ENCODE assay signal across 19 cellular contexts in the genomic region with DNA sequence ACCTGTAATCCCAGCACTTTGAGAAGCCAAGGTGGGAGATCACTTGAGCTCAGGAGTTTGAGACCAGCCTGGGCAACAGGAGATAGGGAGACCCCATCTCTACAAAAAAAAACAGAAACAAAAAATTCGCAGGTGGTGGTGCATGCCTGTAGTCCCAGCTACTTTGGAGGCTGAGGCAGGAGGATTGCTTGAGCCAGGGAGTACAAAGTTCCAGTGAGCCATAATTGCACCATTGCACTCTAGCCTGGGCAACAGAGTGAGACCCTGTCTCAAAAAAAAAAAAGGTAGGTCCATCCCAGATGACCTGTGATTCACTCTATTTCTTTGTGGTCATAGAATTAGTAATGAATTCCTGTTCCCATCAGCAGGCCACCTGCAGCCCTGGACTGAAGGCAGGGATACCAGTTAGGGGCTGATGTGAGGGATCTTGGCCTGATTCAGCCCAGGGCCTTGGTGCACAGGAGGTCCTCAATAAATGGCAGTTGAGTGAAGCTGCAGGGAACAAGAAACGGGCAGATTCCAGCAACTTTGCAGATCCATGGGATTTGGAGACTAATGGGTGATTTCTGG. TPM values are rescaled to one million over a fixed set of nuclear protein-coding genes. Genes with fewer than 3 reads are reported as not detected.
DNase-seq lines count a peak whose midpoint lies in the region; ATAC-seq, FAIRE-seq and TF ChIP-seq lines count a peak whose summit lies in the region.
"Had no signal": no experiment of that assay in that cellular context is flagged by ENCODE, and none has a peak within 500 bp of the region (broad histone marks: within the 10 kb centered on the region; RNA-seq: fewer than 3 reads in every experiment).

MYH16 (plus strand) TSS at position 364 of the 570 bp plus-strand sequence.

- no peak within 1 kb of the TSS for H4K91ac ChIP-seq in H1 (replicated peaks; ENCODE audit: insufficient read length, low read length)

- H3K79me1 ChIP-seq in H1 (ENCODE audit: low read depth, low read length) = no peaks in the 10 kb centered on the region

- TF ChIP-seq RAD21 in H1 (IDR thresholded peaks at IDR 0.05 in 1 of 2, conservative IDR thresholded peaks at IDR 0.05 in 1 of 2; ENCODE audit: low read depth in 2 of 2, low read length in 2 of 2) = no peak

- no peak within 1 kb of the TSS for H3K56ac ChIP-seq in H1 (replicated peaks; ENCODE audit: insufficient read length, low read depth, low read length)

- no peak for DNase-seq in activated naive CD4-positive, alpha-beta T cell treated with anti-CD3 and anti-CD28 coated beads, Interleukin-2, amount 50 U/mL, for 72 hours (ENCODE audit: low spot score in 2 of 2)
- no peak for DNase-seq in activated naive CD4-positive, alpha-beta T cell (lab: John Stamatoyannopoulos, UW)
- DNase-seq in RCC 7860 (ENCODE audit: low spot score) (peak; percentile 48), H1 (ENCODE audit: low read depth in 1 of 2, low spot score in 2 of 2) (no peak), stomach (no peak), superior temporal gyrus (ENCODE audit: extremely low spot score) (no peak), NCI-H510A treated with DMSO at 0.1 percent for 48 hours (lab: John Stamatoyannopoulos, UW) (no peak)
- DNase-seq: activated CD4-positive, CD25-positive, alpha-beta regulatory T cell treated with anti-CD3 and anti-CD28 coated beads, Interleukin-2, amount 50 U/mL, for 72 hours; activated effector memory CD4-positive, alpha-beta T cell treated with anti-CD3 and anti-CD28 coated beads, Interleukin-2, amount 50 U/mL, for 16 hours; AML-193; DMS 273 treated with DMSO at 0.1 percent for 48 hours; effector memory CD8-positive, alpha-beta T cell; gastrocnemius medialis; immature natural killer cell; ovary had no signal

- H3K9me3 Mint-ChIP-seq in activated naive CD4-positive, alpha-beta T cell treated with anti-CD3 and anti-CD28 coated beads, Interleukin-2, amount 50 U/mL, for 72 hours = no peaks in the 10 kb centered on the region
- H3K9me3 Mint-ChIP-seq: effector memory CD8-positive, alpha-beta T cell; GM23338; IgD-negative memory B cell; immature natural killer cell had no signal

- POLR2A ChIA-PET in H1 (lab: Charles Lee; ENCODE audit: partially characterized antibody) = interaction anchor here (0.6 to 1.3 kb wide), 2 partner anchors 14 to 15 kb away, joined by 3 to 4 read pairs; no protein-coding TSS in a partner anchor

- no peak within 1 kb of the TSS for H2BK12ac ChIP-seq in H1 (ENCODE audit: low read depth, low read length)

- no peak within 1 kb of the TSS for H2AFZ ChIP-seq in H1 (ENCODE audit: low read length)
- H2AFZ ChIP-seq: GM23338 had no signal

- H3K27me3 ChIP-seq in H1 (replicated peaks in 1 of 4; ENCODE audit: control insufficient read depth in 3 of 4, extremely low read depth in 1 of 4, insufficient read depth in 3 of 4, low read length in 3 of 4) (no peaks in the 10 kb centered on the region), stomach (no peaks in the 10 kb centered on the region)
- H3K27me3 ChIP-seq: gastrocnemius medialis, ovary had no signal

- no peaks in the 10 kb centered on the region for H3K79me2 ChIP-seq in H1 (ENCODE audit: control insufficient read depth in 1 of 2, insufficient read depth in 2 of 2, low read length in 2 of 2)

- TF ChIP-seq EP300 in H1 (IDR thresholded peaks at IDR 0.05; ENCODE audit: borderline replicate concordance in 1 of 2, low read depth in 2 of 2, low read length in 2 of 2) (no peak), stomach (IDR thresholded peaks at IDR 0.05) (no peak)

- H3K36me3 ChIP-seq in H1 (ENCODE audit: control insufficient read depth in 2 of 4, insufficient read depth in 4 of 4, low read length in 3 of 4) (no peaks in the 10 kb centered on the region), stomach (no peaks in the 10 kb centered on the region)
- H3K36me3 ChIP-seq: gastrocnemius medialis, ovary had no signal

- ATAC-seq in activated naive CD4-positive, alpha-beta T cell treated with anti-CD3 and anti-CD28 coated beads, Interleukin-2, amount 50 U/mL, for 72 hours = no peak
- no peak for ATAC-seq in HG02798 (IDR thresholded peaks at IDR 0.05; ENCODE audit: poor library complexity, unreplicated experiment)
- ATAC-seq: effector memory CD8-positive, alpha-beta T cell; gastrocnemius medialis; GM23338 had no signal

- H3K27ac Mint-ChIP-seq in activated naive CD4-positive, alpha-beta T cell treated with anti-CD3 and anti-CD28 coated beads, Interleukin-2, amount 50 U/mL, for 72 hours = peak within 1 kb of the TSS; percentile 86 to 94
- H3K27ac Mint-ChIP-seq: IgD-negative memory B cell had no signal

- no peak within 1 kb of the TSS for H3K23ac ChIP-seq in H1 (ENCODE audit: insufficient read length)

- H3K9ac ChIP-seq in H1 (replicated peaks in 1 of 4; ENCODE audit: extremely low read depth in 1 of 4, low read depth in 3 of 4, low read length in 3 of 4) = no peak within 1 kb of the TSS

- H3K14ac ChIP-seq in H1 (ENCODE audit: insufficient read length) = no peak within 1 kb of the TSS

- no peak within 1 kb of the TSS for H2BK120ac ChIP-seq in H1 (replicated peaks; ENCODE audit: low read depth, low read length)

- no peaks in the 10 kb centered on the region for H3K23me2 ChIP-seq in H1 (ENCODE audit: low read depth, low read length)

- CTCF ChIA-PET in H1 (lab: Charles Lee; ENCODE audit: partially characterized antibody) = interaction anchor here (0.8 to 2.3 kb wide), 4 partner anchors 12 to 431 kb away, joined by 3 to 15 read pairs (median 4); no protein-coding TSS in a partner anchor

- H3K4me1 ChIP-seq in H1 (replicated peaks in 1 of 4; ENCODE audit: control insufficient read depth in 3 of 4, insufficient read depth in 4 of 4, low read length in 3 of 4) (0 out of 7 replicates have a peak, but pooled peaks cover 0 to 2% (median 0%) of the 10 kb centered on the region in 4 experiments), stomach (peaks cover 3 to 9% (median 7%) of the 10 kb centered on the region in 4 donors)
- H3K4me1 ChIP-seq: gastrocnemius medialis had no signal

- no peak within 1 kb of the TSS for H2BK5ac ChIP-seq in H1 (ENCODE audit: low read depth, low read length)

- no peak within 1 kb of the TSS for H3K4me3 ChIP-seq in H1 (ENCODE audit: extremely low read depth in 1 of 4, insufficient read depth in 2 of 4, low read depth in 3 of 4, low read length in 4 of 4)
- no peak within 1 kb of the TSS for H3K4me3 ChIP-seq in stomach
- H3K4me3 ChIP-seq: gastrocnemius medialis, GM23338, ovary had no signal

- no peak within 1 kb of the TSS for H2BK15ac ChIP-seq in H1 (ENCODE audit: low read length)

- no peak within 1 kb of the TSS for H3K4me2 ChIP-seq in H1 (ENCODE audit: insufficient read depth in 1 of 2, low read depth in 2 of 2, low read length in 2 of 2)
- H3K4me2 ChIP-seq: GM23338 had no signal

- H3K9me3 ChIP-seq in H1 (ENCODE audit: insufficient read depth in 2 of 2, low read depth in 1 of 2, low read length in 1 of 2) = no peaks in the 10 kb centered on the region
- H3K9me3 ChIP-seq in stomach = no peaks in the 10 kb centered on the region
- H3K9me3 ChIP-seq: gastrocnemius medialis, ovary had no signal

- 0 out of 2 replicates have a peak within 1 kb of the TSS, but pooled peaks have one; percentile 3 for H4K8ac ChIP-seq in H1 (ENCODE audit: extremely low read depth, insufficient read depth, low read length)

- H2AK5ac ChIP-seq in H1 (ENCODE audit: low read depth, low read length) = no peak within 1 kb of the TSS

- H3K4ac ChIP-seq in H1 (replicated peaks; ENCODE audit: insufficient read length, low read depth, low read length) = no peak within 1 kb of the TSS

- no peak within 1 kb of the TSS for H3K18ac ChIP-seq in H1 (ENCODE audit: extremely low read depth, low read length)

- TF ChIP-seq POLR2A in H1 (IDR thresholded peaks at IDR 0.05; ENCODE audit: control extremely low read depth in 1 of 2, low read depth in 2 of 2, low read length in 2 of 2) (no peak), stomach (IDR thresholded peaks at IDR 0.05) (no peak)

- H3K27ac ChIP-seq in H1 (ENCODE audit: low read depth, low read length) = no peak within 1 kb of the TSS
- H3K27ac ChIP-seq in stomach = peak within 1 kb of the TSS in 3 of 5 donors; percentile 59 to 80 (median 64)
- H3K27ac ChIP-seq: gastrocnemius medialis, ovary had no signal

- H4K5ac ChIP-seq in H1 (ENCODE audit: insufficient read length, low read depth, low read length) = no peak within 1 kb of the TSS

- intact Hi-C loops in stomach (cut with DNase I; ENCODE audit: low total_unique reads) = no loop called here

- 87% methylated on average over 2 of the region's 2 CpGs; no CpG with 5 or more reads in 1 of the 2 experiments for WGBS in H1 (ENCODE audit: extremely low coverage in 1 of 2, insufficient coverage in 1 of 2, insufficient read length in 1 of 2, insufficient replicate concordance in 2 of 2, low coverage in 1 of 2, low lambda C conversion rate in 2 of 2, missing lambda C conversion rate in 1 of 2), 2 experiments
- 79 to 93% (median 92%) methylated on average over 2 of the region's 2 CpGs for WGBS in stomach, 5 donors

- TF ChIP-seq CTCF in H1 (IDR thresholded peaks at IDR 0.05; ENCODE audit: control extremely low read depth in 1 of 3, insufficient read depth in 1 of 3, low read depth in 1 of 3, low read length in 3 of 3) = no peak
- TF ChIP-seq CTCF in stomach (IDR thresholded peaks at IDR 0.05) = no peak

- H2BK20ac ChIP-seq in H1 (ENCODE audit: low read length) = no peak within 1 kb of the TSS

- FAIRE-seq in RCC 7860 (lab: Jason Lieb, UNC) (peak; percentile 11), H1 (lab: Jason Lieb, UNC) (no peak)

- H3K36me3 Mint-ChIP-seq in activated naive CD4-positive, alpha-beta T cell treated with anti-CD3 and anti-CD28 coated beads, Interleukin-2, amount 50 U/mL, for 72 hours = no peaks in the 10 kb centered on the region
- H3K36me3 Mint-ChIP-seq: IgD-negative memory B cell had no signal

- peaks cover 0 to 2% of the 10 kb centered on the region in 2 experiments for H4K20me1 ChIP-seq in H1 (replicated peaks in 1 of 2; ENCODE audit: control insufficient read depth in 1 of 2, insufficient read depth in 2 of 2, low read length in 2 of 2)

TF ChIP-seq in H1, 55 proteins besides CTCF, POLR2A, EP300 and RAD21 (continues in another document):
- TF ChIP-seq RXRA (IDR thresholded peaks at IDR 0.05; ENCODE audit: insufficient read depth, low read depth, low read length) = no peak
- TF ChIP-seq RBBP5 (IDR thresholded peaks at IDR 0.05; ENCODE audit: borderline replicate concordance, low read depth, low read length) = no peak

RNA-seq across cellular contexts. Expression of gene MYH16, which starts in this region (rescaled TPM):
- total RNA-seq in activated naive CD4-positive, alpha-beta T cell treated with anti-CD3 and anti-CD28 coated beads, Interleukin-2, amount 50 U/mL, for 72 hours = under 1 TPM in 1 of 2 donors, not detected in 1; 0.11 TPM
- not detected in 2 replicates for total RNA-seq in H1 (2021; fragmentation: NEBNext Ultra II Directional; extraction: Animal tissue kit (Norgen Biotek cat#: 25700))
- polyA plus RNA-seq in H1 (2011; rRNA removed) (not detected in 2 replicates), stomach (under 1 TPM in 1 of 3 donors, not detected in 2; 0.05 TPM)
- polyA plus RNA-seq in H1 (2011; cell fraction: cytosol; rRNA removed) = not detected
- not detected for polyA plus RNA-seq in H1 (2011; cell fraction: nucleus; rRNA removed)
- not detected in 4 replicates for polyA plus RNA-seq in H1 (2012, experiment 1 of 2)
- not detected for polyA plus RNA-seq in H1 (2012, experiment 2 of 2)
- not detected for polyA plus RNA-seq in H1 (2013, experiment 1 of 2)
- not detected for polyA plus RNA-seq in H1 (2013, experiment 2 of 2)
- not detected in 2 replicates for polyA minus RNA-seq in H1 (2011; rRNA and poly(A)+ RNA removed)
- polyA minus RNA-seq in H1 (2011; cell fraction: cytosol; rRNA and poly(A)+ RNA removed) = not detected
- not detected for polyA minus RNA-seq in H1 (2011; cell fraction: nucleus; rRNA and poly(A)+ RNA removed)
- under 1 TPM in 1 of 5 donors, not detected in 4; 0.37 TPM for total RNA-seq in stomach
- total RNA-seq: cardiac septum, gastrocnemius medialis, GM23338, ovary had no signal
- polyA plus RNA-seq: GM23338, IgD-negative memory B cell, immature natural killer cell, ovary had no signal
